37 cellular contexts compared by ENCODE assay signal in the genomic region with DNA sequence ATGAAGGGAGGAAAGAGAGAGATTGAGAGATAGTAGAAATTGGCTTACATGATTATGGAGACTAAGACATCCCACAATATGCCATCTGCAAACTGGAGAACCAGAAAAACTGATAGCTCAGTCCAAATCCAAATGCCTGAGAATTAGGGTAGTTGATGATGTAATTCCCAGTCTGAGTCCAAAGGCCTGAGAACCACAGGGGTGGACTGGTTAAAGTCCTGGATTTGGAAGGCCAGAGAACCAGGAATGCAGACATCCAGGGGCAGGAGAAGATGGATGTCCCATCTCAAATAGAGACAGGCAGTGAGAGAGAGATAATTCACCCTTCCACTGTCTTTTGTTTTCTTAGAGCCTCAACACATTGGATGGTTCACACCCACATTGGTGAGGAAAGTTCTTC.
A peak's percentile ranks its signal among the peaks of the same experiment; 100 is the strongest.
DNase-seq lines count a peak whose midpoint lies in the region; ATAC-seq, FAIRE-seq and TF ChIP-seq lines count a peak whose summit lies in the region.
"Had no signal": no experiment of that assay in that cellular context is flagged by ENCODE, and none has a peak within 500 bp of the region (broad histone marks: within the 10 kb centered on the region; RNA-seq: fewer than 3 reads in every experiment).

No MANE protein-coding gene starts in this region.

- H3K9me3 ChIP-seq in liver (ENCODE audit: control insufficient read depth in 4 of 4, low read length in 3 of 4): no peaks in the 10 kb centered on the region
- peaks cover 34% of the 10 kb centered on the region for H3K9me3 ChIP-seq in HepG2 (ENCODE audit: low read length)
- no peaks in the 10 kb centered on the region for H3K9me3 ChIP-seq in astrocyte (ENCODE audit: insufficient read depth, low read depth, low read length)
- H3K9me3 ChIP-seq in right lobe of liver: no peaks in the 10 kb centered on the region
- H3K9me3 ChIP-seq: A549, BE2C, BLaER1, Caco-2 had no signal

- no TSS peak for BruUV-seq in HepG2 (replicated peaks; lab: Mats Ljungman, UMichigan)

- H3K9me3 Mint-ChIP-seq in astrocyte (ENCODE audit: unreplicated experiment): no peaks in the 10 kb centered on the region
- H3K9me3 Mint-ChIP-seq: CD8-positive, alpha-beta memory T cell had no signal

- H3K27me3 Mint-ChIP-seq in astrocyte (ENCODE audit: low read depth, unreplicated experiment): no peaks in the 10 kb centered on the region
- H3K27me3 Mint-ChIP-seq: B cell; CD4-positive, alpha-beta memory T cell; CD4-positive, alpha-beta T cell; CD4-positive, CD25-positive, alpha-beta regulatory T cell; CD8-positive, alpha-beta memory T cell had no signal

- intact Hi-C loops in HepG2 (cut with micrococcal nuclease; ENCODE audit: unreplicated experiment): no loop called here
- intact Hi-C loops in right lobe of liver (cut with DNase I): no loop called here

- TF ChIP-seq POLR2A in HepG2 (IDR thresholded peaks at IDR 0.05; ENCODE audit: insufficient read depth in 1 of 2, low read depth in 2 of 2, low read length in 2 of 2) (no peak), right lobe of liver (IDR thresholded peaks at IDR 0.05) (no peak)

- no peak for DNase-seq in HepG2 (ENCODE audit: low spot score)
- no peak for DNase-seq in astrocyte (ENCODE audit: low read depth)
- no peak for DNase-seq in left lobe of liver (ENCODE audit: low spot score)
- DNase-seq in right lobe of liver: no peak
- DNase-seq in effector CD8-positive, alpha-beta T cell (lab: John Stamatoyannopoulos, UW): no peak
- DNase-seq in OCI-M2 (lab: John Stamatoyannopoulos, UW; ENCODE audit: unreplicated experiment): no peak
- DNase-seq: 8988T; ACHN; AML-193; BE2C; C1 segment of cervical spinal cord; Caco-2; Calu3; CD4-positive, alpha-beta memory T cell; CD4-positive, alpha-beta T cell; CD4-positive, CD25-positive, alpha-beta regulatory T cell; CD8-positive, alpha-beta memory T cell; CD8-positive, alpha-beta T cell; COR-L47; DMS 273 treated with DMSO at 0.1 percent for 48 hours; DMS153; DMS53; DMS79; DMS79 treated with DMSO at 0.1 percent for 48 hours; DND-41; EL had no signal

- in situ Hi-C loops in HepG2 (cut with HindIII; ENCODE audit: extremely low pct_ligation_motif_present, low pct_unique_long_range_greater_than_20kb): no loop called here

- FAIRE-seq in HepG2 (lab: Jason Lieb, UNC) (no peak), astrocyte (lab: Jason Lieb, UNC) (peak; percentile 9)
- FAIRE-seq: A204.1, D721Med had no signal

- POLR2A ChIA-PET in HepG2 (lab: Yijun Ruan, JAX): no interaction called here

- H3K27me3 ChIP-seq in liver (ENCODE audit: control insufficient read depth in 4 of 4, insufficient read depth in 4 of 4, low read length in 3 of 4): no peaks in the 10 kb centered on the region
- no peaks in the 10 kb centered on the region for H3K27me3 ChIP-seq in HepG2 (ENCODE audit: control insufficient read depth in 1 of 2, insufficient read depth in 2 of 2, low read length in 2 of 2)
- no peaks in the 10 kb centered on the region for H3K27me3 ChIP-seq in astrocyte (ENCODE audit: insufficient read depth, low read length)
- H3K27me3 ChIP-seq in right lobe of liver: no peaks in the 10 kb centered on the region
- H3K27me3 ChIP-seq: BE2C had no signal

- H3K4me3 ChIP-seq in liver (ENCODE audit: low read depth in 1 of 3, low read length in 3 of 3) (no peak overlapping the region), HepG2 (replicated peaks in 1 of 3; ENCODE audit: insufficient read depth in 1 of 3, low read depth in 2 of 3, low read length in 3 of 3) (no peak overlapping the region), astrocyte (ENCODE audit: insufficient read depth, low read depth, low read length) (no peak overlapping the region), right lobe of liver (no peak overlapping the region)
- H3K4me3 ChIP-seq: A549; BLaER1; BLaER1 treated with 17β-estradiol and CSF1 and Interleukin-3, amounts not matched to agents 10 nM and 100 nM had no signal

- H3K36me3 Mint-ChIP-seq in astrocyte (ENCODE audit: low read depth, unreplicated experiment): no peaks in the 10 kb centered on the region
- H3K36me3 Mint-ChIP-seq: CD14-positive monocyte; CD4-positive, alpha-beta memory T cell; CD4-positive, CD25-positive, alpha-beta regulatory T cell; CD8-positive, alpha-beta memory T cell; CD8-positive, alpha-beta T cell had no signal

- TF ChIP-seq RAD21 in liver (IDR thresholded peaks at IDR 0.05): no peak
- no peak for TF ChIP-seq RAD21 in HepG2 (CRISPR knock-in tag; IDR thresholded peaks at IDR 0.05)

- H3K4me2 ChIP-seq in HepG2 (ENCODE audit: low read depth, low read length) (no peak overlapping the region), astrocyte (ENCODE audit: low read length) (no peak overlapping the region)
- H3K4me2 ChIP-seq: A549; BLaER1; BLaER1 treated with 17β-estradiol and CSF1 and Interleukin-3, amounts not matched to agents 10 nM and 100 nM had no signal

- H3K27ac Mint-ChIP-seq in astrocyte (ENCODE audit: unreplicated experiment): no peak overlapping the region
- H3K27ac Mint-ChIP-seq: B cell; CD14-positive monocyte; CD4-positive, alpha-beta memory T cell; CD4-positive, alpha-beta T cell; CD4-positive, CD25-positive, alpha-beta regulatory T cell; CD8-positive, alpha-beta memory T cell; CD8-positive, alpha-beta T cell had no signal

- TF ChIP-seq EP300 in HepG2 (IDR thresholded peaks at IDR 0.05; ENCODE audit: low read depth in 2 of 2, low read length in 2 of 2) (no peak), HepG2 (CRISPR knock-in tag; IDR thresholded peaks at IDR 0.05; ENCODE audit: borderline replicate concordance) (no peak)

- no peaks in the 10 kb centered on the region for H3K79me2 ChIP-seq in HepG2 (ENCODE audit: insufficient read depth, low read length)
- no peaks in the 10 kb centered on the region for H3K79me2 ChIP-seq in astrocyte (ENCODE audit: insufficient read depth, low read length)

- H3K9ac ChIP-seq in liver (ENCODE audit: low read depth in 1 of 2, low read length in 2 of 2): no peak overlapping the region
- H3K9ac ChIP-seq in HepG2 (ENCODE audit: insufficient read depth, low read depth, low read length): no peak overlapping the region
- H3K9ac ChIP-seq in astrocyte (ENCODE audit: low read length): no peak overlapping the region
- H3K9ac ChIP-seq: BLaER1; BLaER1 treated with 17β-estradiol and CSF1 and Interleukin-3, amounts not matched to agents 10 nM and 100 nM had no signal

- H3K4me1 ChIP-seq in liver (ENCODE audit: control insufficient read depth in 4 of 4, insufficient read depth in 4 of 4, low read length in 3 of 4) (no peaks in the 10 kb centered on the region), HepG2 (ENCODE audit: insufficient read depth, low read length) (no peaks in the 10 kb centered on the region), astrocyte (ENCODE audit: insufficient read depth, low read length) (no peaks in the 10 kb centered on the region), right lobe of liver (no peaks in the 10 kb centered on the region)
- H3K4me1 ChIP-seq: A549; BE2C; BLaER1; BLaER1 treated with 17β-estradiol and CSF1 and Interleukin-3, amounts not matched to agents 10 nM and 100 nM; Caco-2 had no signal

- H4K20me1 ChIP-seq in HepG2 (ENCODE audit: insufficient read depth, low read length) (no peaks in the 10 kb centered on the region), astrocyte (ENCODE audit: insufficient read depth, low read length) (no peaks in the 10 kb centered on the region)
- H4K20me1 ChIP-seq: BLaER1; BLaER1 treated with 17β-estradiol and CSF1 and Interleukin-3, amounts not matched to agents 10 nM and 100 nM had no signal

- H3K27ac ChIP-seq in liver (ENCODE audit: low read depth in 1 of 2, low read length in 2 of 2) (no peak overlapping the region), HepG2 (ENCODE audit: extremely low read length, insufficient read depth, low read length) (no peak overlapping the region), astrocyte (ENCODE audit: low read depth, low read length) (no peak overlapping the region), right lobe of liver (no peak overlapping the region)
- H3K27ac ChIP-seq: 22Rv1; A549; BLaER1; BLaER1 treated with 17β-estradiol and CSF1 and Interleukin-3, amounts not matched to agents 10 nM and 100 nM; C4-2B had no signal

- ATAC-seq in HepG2: no peak
- ATAC-seq in left lobe of liver: peak; percentile 37
- peak in 3 of 4 donors; percentile 18 to 64 (median 47) for ATAC-seq in right lobe of liver
- no peak for ATAC-seq in GM19328 (IDR thresholded peaks at IDR 0.05; ENCODE audit: unreplicated experiment)
- ATAC-seq: A549; CD8-positive, alpha-beta T cell had no signal

- TF ChIP-seq CTCF in liver (IDR thresholded peaks at IDR 0.05; ENCODE audit: low read depth, low read length, missing input control): no peak
- TF ChIP-seq CTCF in HepG2 (CRISPR knock-in tag; IDR thresholded peaks at IDR 0.05): no peak
- no peak for TF ChIP-seq CTCF in astrocyte (IDR thresholded peaks at IDR 0.05; ENCODE audit: insufficient read depth, low read depth, low read length)
- TF ChIP-seq CTCF in right lobe of liver (IDR thresholded peaks at IDR 0.05): no peak

- no peak overlapping the region for H2AFZ ChIP-seq in HepG2 (ENCODE audit: low read length)
- H2AFZ ChIP-seq in astrocyte (ENCODE audit: low read depth, low read length): no peak overlapping the region

- H3K4me1 Mint-ChIP-seq in astrocyte (ENCODE audit: low read depth, unreplicated experiment): no peaks in the 10 kb centered on the region
- H3K4me1 Mint-ChIP-seq: B cell; CD14-positive monocyte; CD4-positive, alpha-beta memory T cell; CD4-positive, CD25-positive, alpha-beta regulatory T cell; CD8-positive, alpha-beta memory T cell had no signal

- no peak overlapping the region for H3K4me3 Mint-ChIP-seq in astrocyte (ENCODE audit: unreplicated experiment)
- H3K4me3 Mint-ChIP-seq: B cell; CD14-positive monocyte; CD4-positive, alpha-beta memory T cell; CD4-positive, alpha-beta T cell; CD4-positive, CD25-positive, alpha-beta regulatory T cell; CD8-positive, alpha-beta memory T cell; CD8-positive, alpha-beta T cell had no signal

- H3K36me3 ChIP-seq in liver (ENCODE audit: control insufficient read depth in 4 of 4, insufficient read depth in 3 of 4, low read depth in 1 of 4, low read length in 3 of 4) (no peaks in the 10 kb centered on the region), HepG2 (replicated peaks in 1 of 2; ENCODE audit: control insufficient read depth in 1 of 2, insufficient read depth in 2 of 2, low read length in 2 of 2) (no peaks in the 10 kb centered on the region), astrocyte (ENCODE audit: insufficient read depth, low read length) (no peaks in the 10 kb centered on the region), right lobe of liver (no peaks in the 10 kb centered on the region)
- H3K36me3 ChIP-seq: BE2C; BLaER1; BLaER1 treated with 17β-estradiol and CSF1 and Interleukin-3, amounts not matched to agents 10 nM and 100 nM had no signal

- CTCF ChIA-PET in HepG2 (lab: Yijun Ruan, JAX; ENCODE audit: low intra/inter-chr PET ratio, low total read pairs): no interaction called here

TF ChIP-seq in liver, 16 proteins besides CTCF, POLR2A, EP300 and RAD21 (continues in another document):
- TF ChIP-seq HNF4G (IDR thresholded peaks at IDR 0.05) (peak; percentile 31), YY1 (IDR thresholded peaks at IDR 0.05) (no peak), FOXA1 (IDR thresholded peaks at IDR 0.05) (no peak), HNF4A (conservative IDR thresholded peaks at IDR 0.05) (peak; percentile 63 to 81)

TF ChIP-seq in HepG2, 621 proteins besides CTCF, POLR2A, EP300 and RAD21:
- TF ChIP-seq ZNF484 (CRISPR knock-in tag; IDR thresholded peaks at IDR 0.05; ENCODE audit: borderline replicate concordance, low read depth): no peak

Comparison
In these comparisons a context has a peak if more than half of its experiments do, and no peak if none do; other contexts are left out.
1. ATAC-seq: peak in left lobe of liver (single experiment) and right lobe of liver (3 of 4); none in HepG2 (single experiment) and GM19328 (single experiment).